ENCODE assay signal across 1 cellular context in genomic region chr14:83975435-83976222, GRCh38.
A peak's percentile ranks its signal among the peaks of the same experiment; 100 is the strongest.
TF ChIP-seq lines count a peak whose summit lies in the region.

No MANE protein-coding gene starts in this region.

TF ChIP-seq in H1, 55 proteins besides CTCF, POLR2A, EP300 and RAD21 (continued from another document):
- TF ChIP-seq CHD7 (IDR thresholded peaks at IDR 0.05; ENCODE audit: insufficient replicate concordance, low read length), result no peak
- no peak for TF ChIP-seq TEAD4 (IDR thresholded peaks at IDR 0.05; ENCODE audit: low read depth, low read length)
- no peak for TF ChIP-seq EZH2 (IDR thresholded peaks at IDR 0.05; ENCODE audit: low read depth, low read length, severe bottlenecking)
- TF ChIP-seq MAFK (IDR thresholded peaks at IDR 0.05; ENCODE audit: low read depth, low read length), result 0 out of 2 replicates have a peak, but pooled peaks have one; percentile 1
- TF ChIP-seq MAX (IDR thresholded peaks at IDR 0.05), result 0 out of 2 replicates have a peak, but pooled peaks have one; percentile 34
- TF ChIP-seq KDM5A (IDR thresholded peaks at IDR 0.05; ENCODE audit: low read length), result no peak
- no peak for TF ChIP-seq E2F6 (IDR thresholded peaks at IDR 0.05)
- TF ChIP-seq ATF3 (IDR thresholded peaks at IDR 0.05; ENCODE audit: insufficient read depth, low read depth, low read length), result no peak
- no peak for TF ChIP-seq RFX5 (IDR thresholded peaks at IDR 0.05; ENCODE audit: borderline replicate concordance, low read depth, low read length)
- TF ChIP-seq KDM1A (IDR thresholded peaks at IDR 0.05; ENCODE audit: borderline replicate concordance, low read length), result no peak
- TF ChIP-seq USF2 (IDR thresholded peaks at IDR 0.05; ENCODE audit: low read length), result no peak
